1 cellular context compared by ENCODE assay signal in the genomic region with DNA sequence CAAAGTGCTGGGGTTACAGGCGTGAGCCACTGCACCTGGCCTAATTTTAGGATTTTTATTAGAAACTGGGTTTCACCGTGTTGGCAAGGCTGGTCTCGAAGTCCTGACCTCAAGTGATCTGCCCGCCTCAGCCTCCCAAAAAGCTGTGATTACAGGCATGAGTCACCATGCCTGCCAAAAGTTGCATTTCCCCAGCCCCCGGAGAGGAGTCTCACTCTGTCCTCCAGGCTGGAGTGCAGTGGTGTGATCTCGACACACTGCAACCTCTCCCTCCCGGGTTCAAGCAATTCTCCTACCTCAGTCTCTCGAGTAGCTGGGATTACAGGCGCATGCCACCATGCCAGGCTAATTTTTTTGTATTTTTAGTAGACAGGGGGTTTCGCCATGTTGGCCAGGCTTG.
A peak's percentile ranks its signal among the peaks of the same experiment; 100 is the strongest.
TF ChIP-seq lines count a peak whose summit lies in the region.
"Not testable (repeated sequence)": the region's sequence is repeated elsewhere in the genome, so short reads cannot be mapped to it uniquely, and the experiment has no call there.

No MANE protein-coding gene starts in this region.

TF ChIP-seq in K562, 482 proteins besides CTCF, POLR2A, EP300 and RAD21:
- TF ChIP-seq JUND (IDR thresholded peaks at IDR 0.05; ENCODE audit: borderline replicate concordance, low read depth, low read length), result peak; percentile 43; the same call in 1 of the 2 replicates
- TF ChIP-seq JUND (tag; IDR thresholded peaks at IDR 0.05; ENCODE audit: borderline replicate concordance, low read depth, low read length), result not testable (repeated sequence)
- TF ChIP-seq, protein P1, sequence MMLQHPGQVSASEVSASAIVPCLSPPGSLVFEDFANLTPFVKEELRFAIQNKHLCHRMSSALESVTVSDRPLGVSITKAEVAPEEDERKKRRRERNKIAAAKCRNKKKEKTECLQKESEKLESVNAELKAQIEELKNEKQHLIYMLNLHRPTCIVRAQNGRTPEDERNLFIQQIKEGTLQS (IDR thresholded peaks at IDR 0.05), result peak; percentile 57
- TF ChIP-seq, protein P1 (CRISPR knock-in tag; conservative IDR thresholded peaks at IDR 0.05), result not testable (repeated sequence)
